ENCODE assay signal across 8 cellular contexts in the genomic region with DNA sequence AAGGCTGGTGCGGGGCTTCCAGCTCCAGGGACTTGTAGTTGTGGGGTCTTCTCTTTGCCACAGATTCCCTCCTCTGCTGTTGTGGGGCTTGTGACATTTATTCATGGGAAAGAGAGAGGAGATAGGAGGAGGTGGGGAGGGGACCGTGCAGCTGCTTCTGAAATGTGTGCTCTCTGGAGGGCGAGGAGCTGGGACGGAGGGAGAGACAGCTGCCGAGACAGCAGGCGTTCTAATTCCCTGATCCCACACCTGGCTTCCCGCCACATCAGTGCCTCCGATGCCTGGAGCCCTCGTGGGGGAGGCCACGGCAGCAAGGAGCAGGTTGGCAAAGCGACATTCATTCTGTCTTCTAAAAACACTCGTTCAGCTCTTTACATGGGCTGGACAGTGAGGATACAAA.
A peak's percentile ranks its signal among the peaks of the same experiment; 100 is the strongest.
DNase-seq lines count a peak whose midpoint lies in the region; ATAC-seq, FAIRE-seq and TF ChIP-seq lines count a peak whose summit lies in the region.

No MANE protein-coding gene starts in this region.

- TF ChIP-seq POLR2A in esophagus muscularis mucosa (IDR thresholded peaks at IDR 0.05; ENCODE audit: low read depth) (no peak), GM12892 (IDR thresholded peaks at IDR 0.05; ENCODE audit: low read depth, low read length) (no peak)

- H3K27me3 ChIP-seq in esophagus muscularis mucosa (no peaks in the 10 kb centered on the region), osteoblast (ENCODE audit: insufficient read depth, low read length) (peaks cover 20% of the 10 kb centered on the region)

- H3K4me3 ChIP-seq in esophagus muscularis mucosa: peak overlapping the region; percentile 53 to 60 (median 54)
- H3K4me3 ChIP-seq in osteoblast (ENCODE audit: insufficient read depth, low read length): peak overlapping the region; percentile 65

- H3K27me3 Mint-ChIP-seq in Calu3 (ENCODE audit: unreplicated experiment): peaks cover 36% of the 10 kb centered on the region

- H3K27ac ChIP-seq in esophagus muscularis mucosa (replicated peaks in 1 of 4) (peak overlapping the region; percentile 75 to 86 (median 78)), osteoblast (ENCODE audit: low read depth, low read length) (no peak overlapping the region)

- no peak overlapping the region for H3K27ac Mint-ChIP-seq in Calu3 (ENCODE audit: unreplicated experiment)

- peak overlapping the region; percentile 53 for H3K4me3 Mint-ChIP-seq in Calu3 (ENCODE audit: low read depth, unreplicated experiment)

- 24% methylated on average over 12 of the region's 12 CpGs for WGBS in esophagus muscularis mucosa

- no peaks in the 10 kb centered on the region for H4K20me1 ChIP-seq in osteoblast (ENCODE audit: insufficient read depth, low read length)

- TF ChIP-seq EP300 in esophagus muscularis mucosa (IDR thresholded peaks at IDR 0.05): no peak

- intact Hi-C loops in Calu3 (cut with micrococcal nuclease; ENCODE audit: unreplicated experiment) (no loop called here), esophagus muscularis mucosa (cut with DNase I) (no loop called here)

- no peaks in the 10 kb centered on the region for H3K36me3 ChIP-seq in esophagus muscularis mucosa
- no peaks in the 10 kb centered on the region for H3K36me3 ChIP-seq in osteoblast (ENCODE audit: insufficient read depth, low read length)

- no peak for ATAC-seq in HG02973 (IDR thresholded peaks at IDR 0.05; ENCODE audit: unreplicated experiment)

- TF ChIP-seq CTCF in Calu3 (IDR thresholded peaks at IDR 0.05; ENCODE audit: unreplicated experiment) (no peak), esophagus muscularis mucosa (IDR thresholded peaks at IDR 0.05) (no peak), osteoblast (IDR thresholded peaks at IDR 0.05; ENCODE audit: extremely low read depth, low read depth, low read length) (no peak)

- H3K4me2 ChIP-seq in osteoblast (ENCODE audit: insufficient read depth, low read length): peak overlapping the region; percentile 86

- H3K9me3 ChIP-seq in esophagus muscularis mucosa (peaks cover 0 to 4% (median 0%) of the 10 kb centered on the region in 4 donors), osteoblast (ENCODE audit: low read depth, low read length) (no peaks in the 10 kb centered on the region)

- H3K36me3 Mint-ChIP-seq in Calu3 (ENCODE audit: insufficient read depth, unreplicated experiment): no peaks in the 10 kb centered on the region

- no peak for DNase-seq in Calu3
- peak; percentile 71 for DNase-seq in NCI-H510A treated with DMSO at 0.1 percent for 48 hours (lab: John Stamatoyannopoulos, UW)
- DNase-seq in esophagus muscularis mucosa (ENCODE audit: extremely low spot score): no peak
- DNase-seq in osteoblast (ENCODE audit: insufficient read length, low spot score, missing footprints): no peak
- no peak for DNase-seq in GM12892 (ENCODE audit: insufficient read length)
- no peak for DNase-seq in NCI-H226
- DNase-seq in EL: no peak

- no peaks in the 10 kb centered on the region for H3K4me1 Mint-ChIP-seq in Calu3 (ENCODE audit: low read depth, unreplicated experiment)

- no peak for FAIRE-seq in GM12892 (lab: Jason Lieb, UNC)

- CTCF ChIA-PET in Calu3 (lab: Charles Lee): no interaction called here

- H3K4me1 ChIP-seq in esophagus muscularis mucosa (peaks cover 22 to 37% (median 32%) of the 10 kb centered on the region in 4 donors), osteoblast (ENCODE audit: insufficient read depth, low read length) (peaks cover 3% of the 10 kb centered on the region)

- no peaks in the 10 kb centered on the region for H3K79me2 ChIP-seq in osteoblast (ENCODE audit: insufficient read depth, low read length)

- peak overlapping the region; percentile 81 for H2AFZ ChIP-seq in osteoblast (ENCODE audit: low read length)

- BruUV-seq in Calu3 (replicated peaks; lab: Mats Ljungman, UMichigan): no TSS peak

- H3K9me3 Mint-ChIP-seq in Calu3 (ENCODE audit: low read depth, unreplicated experiment): no peaks in the 10 kb centered on the region
